Comparison of ENCODE assay signal across 1 cellular context in genomic region chr9:120761011-120761410, GRCh38.
TF ChIP-seq lines count a peak whose summit lies in the region.

No MANE protein-coding gene starts in this region.

TF ChIP-seq in HCT116, 20 proteins besides CTCF, POLR2A, EP300 and RAD21:
- TF ChIP-seq EGR1 (IDR thresholded peaks at IDR 0.05; ENCODE audit: low read depth) (no peak), MAX (IDR thresholded peaks at IDR 0.05) (no peak), POLR2AphosphoS5 (IDR thresholded peaks at IDR 0.05; ENCODE audit: low read depth, low read length) (no peak), ELF1 (IDR thresholded peaks at IDR 0.05; ENCODE audit: borderline replicate concordance, low read depth) (no peak), ZBTB33 (IDR thresholded peaks at IDR 0.05; ENCODE audit: extremely low read depth, insufficient replicate concordance, low read length) (no peak), CEBPB (IDR thresholded peaks at IDR 0.05; ENCODE audit: low read depth) (no peak), SIN3A (IDR thresholded peaks at IDR 0.05; ENCODE audit: low read depth) (no peak), EZH2 (IDR thresholded peaks at IDR 0.05) (no peak), JUND (IDR thresholded peaks at IDR 0.05) (no peak), ZNF274 (IDR thresholded peaks at IDR 0.05; ENCODE audit: low read depth, low read length) (no peak), ZFX (IDR thresholded peaks at IDR 0.05) (no peak), ATF3 (IDR thresholded peaks at IDR 0.05) (no peak), FOSL1 (IDR thresholded peaks at IDR 0.05; ENCODE audit: low read depth) (no peak), REST (IDR thresholded peaks at IDR 0.05; ENCODE audit: low read depth) (no peak)
